Comparison of ENCODE assay signal across 23 cellular contexts in the genomic region with DNA sequence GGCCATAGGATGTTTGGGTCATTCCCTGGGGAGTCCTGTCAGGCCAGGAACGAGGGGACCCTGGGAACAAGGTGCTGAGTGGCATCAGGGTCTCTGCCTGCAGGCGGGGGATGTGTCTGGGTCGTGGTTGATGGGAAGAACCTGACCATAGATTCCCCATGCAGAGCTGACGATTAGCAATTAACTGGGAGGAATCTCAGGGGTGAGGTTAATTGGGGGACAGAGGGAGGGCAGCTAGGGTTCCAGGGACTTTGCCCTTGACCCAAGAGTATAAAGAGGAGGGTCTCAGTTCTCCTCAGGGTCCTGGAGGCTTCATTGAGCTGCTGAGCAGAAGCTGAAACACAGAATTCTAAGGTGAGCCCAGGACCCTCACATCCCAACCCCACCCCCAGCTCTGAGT. TPM values are rescaled to one million over a fixed set of nuclear protein-coding genes. Genes with fewer than 3 reads are reported as not detected.
"Had no signal": no experiment of that assay in that cellular context is flagged by ENCODE, and none has a peak within 500 bp of the region (broad histone marks: within the 10 kb centered on the region; RNA-seq: fewer than 3 reads in every experiment).

A gene with protein sequence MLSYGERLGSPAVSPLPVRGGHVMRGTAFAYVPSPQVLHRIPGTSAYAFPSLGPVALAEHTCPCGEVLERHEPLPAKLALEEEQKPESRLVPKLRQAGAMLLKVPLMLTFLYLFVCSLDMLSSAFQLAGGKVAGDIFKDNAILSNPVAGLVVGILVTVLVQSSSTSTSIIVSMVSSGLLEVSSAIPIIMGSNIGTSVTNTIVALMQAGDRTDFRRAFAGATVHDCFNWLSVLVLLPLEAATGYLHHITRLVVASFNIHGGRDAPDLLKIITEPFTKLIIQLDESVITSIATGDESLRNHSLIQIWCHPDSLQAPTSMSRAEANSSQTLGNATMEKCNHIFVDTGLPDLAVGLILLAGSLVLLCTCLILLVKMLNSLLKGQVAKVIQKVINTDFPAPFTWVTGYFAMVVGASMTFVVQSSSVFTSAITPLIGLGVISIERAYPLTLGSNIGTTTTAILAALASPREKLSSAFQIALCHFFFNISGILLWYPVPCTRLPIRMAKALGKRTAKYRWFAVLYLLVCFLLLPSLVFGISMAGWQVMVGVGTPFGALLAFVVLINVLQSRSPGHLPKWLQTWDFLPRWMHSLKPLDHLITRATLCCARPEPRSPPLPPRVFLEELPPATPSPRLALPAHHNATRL (plus strand): TSS at position 301 of the 400 bp plus-strand sequence. CDS start 1,308 bp downstream, outside the sequence.

- H3K9me3 Mint-ChIP-seq: activated naive CD4-positive, alpha-beta T cell treated with anti-CD3 and anti-CD28 coated beads for 36 hours; WTC11 had no signal

- H3K4me3 Mint-ChIP-seq: activated naive CD4-positive, alpha-beta T cell treated with anti-CD3 and anti-CD28 coated beads for 36 hours; WTC11 had no signal

- ATAC-seq: body of pancreas, foreskin keratinocyte, left colon, lower lobe of right lung, WTC11 had no signal

- H3K27ac Mint-ChIP-seq: activated naive CD4-positive, alpha-beta T cell treated with anti-CD3 and anti-CD28 coated beads for 36 hours; progenitor cell of endocrine pancreas; WTC11 had no signal

- DNase-seq: activated CD4-positive, alpha-beta T cell treated with anti-CD3 and anti-CD28 coated beads, Interleukin-2, amount 50 U/mL, for 1 hour; activated naive CD4-positive, alpha-beta T cell treated with anti-CD3 and anti-CD28 coated beads for 36 hours; activated T-cell treated with anti-CD3 and anti-CD28 coated beads for 4 hours; amygdala; body of pancreas; foreskin keratinocyte; left colon; lower lobe of right lung; occipital lobe; SJCRH30; stimulated activated CD4-positive, alpha-beta T cell treated with anti-CD3 and anti-CD28 coated beads, Interleukin-12 subunit alpha, Interleukin-12 subunit beta, amount 100 ng/mL, for 4 hours; stimulated activated CD4-positive, alpha-beta T cell treated with anti-CD3 and anti-CD28 coated beads, Interleukin-1b, Interleukin-23, amount 100 ng/mL, for 48 hours; stimulated activated CD8-positive, alpha-beta memory T cell treated with anti-CD3 and anti-CD28 coated beads, Interleukin-4, amount 100 ng/mL, for 48 hours; stimulated activated naive CD4-positive, alpha-beta T cell treated with Interleukin-2 at 50 U/mL for 16 hours had no signal

- H3K36me3 Mint-ChIP-seq: WTC11 had no signal

RNA-seq across cellular contexts. Expression of the gene that starts here (rescaled TPM):
- total RNA-seq: activated CD8-positive, alpha-beta memory T cell treated with anti-CD3 and anti-CD28 coated beads for 36 hours; activated naive CD4-positive, alpha-beta T cell treated with anti-CD3 and anti-CD28 coated beads for 36 hours; body of pancreas; epithelial cell of proximal tubule; fibroblast of lung; foreskin keratinocyte; hepatocyte; left colon; lower lobe of right lung; mesenteric fat pad; occipital lobe; progenitor cell of endocrine pancreas; SJCRH30; T-helper 1 cell treated with Interleukin-12 subunit alpha and Interleukin-12 subunit beta and Interleukin-4 antibody, amounts not matched to agents 30 ng/mL and 1 ng/mL, for 36 hours; tibial nerve; WTC11 had no signal
